Comparison of ENCODE assay signal across 1 cellular context in genomic region chr1:51280321-51281096, GRCh38.
TF ChIP-seq lines count a peak whose summit lies in the region.

No MANE protein-coding gene starts in this region.

TF ChIP-seq in K562, 482 proteins besides CTCF, POLR2A, EP300 and RAD21 (continued from another document):
- TF ChIP-seq NRF1 (conservative IDR thresholded peaks at IDR 0.05 in 1 of 2, IDR thresholded peaks at IDR 0.05 in 1 of 2) (0 out of 4 replicates have a peak, but pooled peaks of 1 of the 2 experiments have one; percentile 29), ZNF146 (CRISPR knock-in tag; IDR thresholded peaks at IDR 0.05; ENCODE audit: unreplicated experiment) (no peak), SMARCA4 (IDR thresholded peaks at IDR 0.05) (peak; percentile 42; the same call in 1 of the 2 replicates), ELF4 (CRISPR knock-in tag; IDR thresholded peaks at IDR 0.05) (peak; percentile 51; the same call in 1 of the 2 replicates), TCF3 (CRISPR knock-in tag; IDR thresholded peaks at IDR 0.05) (peak; percentile 77), ARID1B (IDR thresholded peaks at IDR 0.05) (peak; percentile 66), OTX1 (CRISPR knock-in tag; IDR thresholded peaks at IDR 0.05) (0 out of 2 replicates have a peak, but pooled peaks have one; percentile 16), ZC3H8 (IDR thresholded peaks at IDR 0.05) (no peak), TAL1 (IDR thresholded peaks at IDR 0.05) (peak; percentile 55), CBFA2T2 (conservative IDR thresholded peaks at IDR 0.05) (peak; percentile 54), CEBPG (CRISPR knock-in tag; IDR thresholded peaks at IDR 0.05) (peak; percentile 44; the same call in 1 of the 2 replicates), CEBPG (tag; conservative IDR thresholded peaks at IDR 0.05 in 1 of 2, IDR thresholded peaks at IDR 0.05 in 1 of 2) (peak in 1 of 2 experiments; percentile 32; a peak in 1 of 4 replicates), FOXP1 (CRISPR knock-in tag; IDR thresholded peaks at IDR 0.05) (peak; percentile 50; the same call in 1 of the 2 replicates), ZNF143 (CRISPR knock-in tag; IDR thresholded peaks at IDR 0.05) (no peak), SMARCA5 (IDR thresholded peaks at IDR 0.05) (0 out of 2 replicates have a peak, but pooled peaks have one; percentile 27)
- TF ChIP-seq, protein P1, sequence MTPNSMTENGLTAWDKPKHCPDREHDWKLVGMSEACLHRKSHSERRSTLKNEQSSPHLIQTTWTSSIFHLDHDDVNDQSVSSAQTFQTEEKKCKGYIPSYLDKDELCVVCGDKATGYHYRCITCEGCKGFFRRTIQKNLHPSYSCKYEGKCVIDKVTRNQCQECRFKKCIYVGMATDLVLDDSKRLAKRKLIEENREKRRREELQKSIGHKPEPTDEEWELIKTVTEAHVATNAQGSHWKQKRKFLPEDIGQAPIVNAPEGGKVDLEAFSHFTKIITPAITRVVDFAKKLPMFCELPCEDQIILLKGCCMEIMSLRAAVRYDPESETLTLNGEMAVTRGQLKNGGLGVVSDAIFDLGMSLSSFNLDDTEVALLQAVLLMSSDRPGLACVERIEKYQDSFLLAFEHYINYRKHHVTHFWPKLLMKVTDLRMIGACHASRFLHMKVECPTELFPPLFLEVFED (CRISPR knock-in tag; conservative IDR thresholded peaks at IDR 0.05), result 0 out of 2 replicates have a peak, but pooled peaks have one; percentile 21
- TF ChIP-seq, protein P2, sequence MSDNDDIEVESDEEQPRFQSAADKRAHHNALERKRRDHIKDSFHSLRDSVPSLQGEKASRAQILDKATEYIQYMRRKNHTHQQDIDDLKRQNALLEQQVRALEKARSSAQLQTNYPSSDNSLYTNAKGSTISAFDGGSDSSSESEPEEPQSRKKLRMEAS (CRISPR knock-in tag; IDR thresholded peaks at IDR 0.05), result peak; percentile 68
TF ChIP-seq in K562: peak in this region for 21.
